In genomic region chr3:123377173-123377740, GRCh38 we compare ENCODE assay signal across 28 cellular contexts.
DNase-seq lines count a peak whose midpoint lies in the region; ATAC-seq and TF ChIP-seq lines count a peak whose summit lies in the region.
"Had no signal": no experiment of that assay in that cellular context is flagged by ENCODE, and none has a peak within 500 bp of the region (broad histone marks: within the 10 kb centered on the region; RNA-seq: fewer than 3 reads in every experiment).

No MANE protein-coding gene starts in this region.

- H3K27me3 ChIP-seq in sigmoid colon (no peaks in the 10 kb centered on the region), WERI-Rb-1 (ENCODE audit: insufficient read depth, low read depth, severe bottlenecking) (no peaks in the 10 kb centered on the region)
- H3K27me3 ChIP-seq: BE2C, body of pancreas, transverse colon had no signal

- TF ChIP-seq EP300 in sigmoid colon (IDR thresholded peaks at IDR 0.05) = no peak

- H3K9me3 Mint-ChIP-seq in CD14-positive monocyte = no peaks in the 10 kb centered on the region
- H3K9me3 Mint-ChIP-seq: activated CD4-positive, alpha-beta memory T cell treated with anti-CD3 and anti-CD28 coated beads, Interleukin-2, amount 10 ng/mL, durations not matched to agents 7 days and 5 days; activated naive CD4-positive, alpha-beta T cell treated with anti-CD3 and anti-CD28 coated beads for 36 hours; activated T-helper 1 cell treated with anti-CD3 and anti-CD28 coated beads, Interleukin-12 subunit alpha, Interleukin-12 subunit beta, Interleukin-2, Interleukin-4 antibody, amounts not matched to agents 30 ng/mL and 10 ng/mL and 1 ng/mL, durations not matched to agents 14 hours and 24 hours and 36 hours; naive thymus-derived CD8-positive, alpha-beta T cell; stimulated activated naive CD8-positive, alpha-beta T cell treated with anti-CD3 and anti-CD28 coated beads, Interleukin-15, Interleukin-2, amounts not matched to agents 100 ng/mL and 50 ng/mL, for 24 hours had no signal

- no peak for TF ChIP-seq POLR2A in sigmoid colon (IDR thresholded peaks at IDR 0.05)

- H3K4me1 Mint-ChIP-seq in CD14-positive monocyte = no peaks in the 10 kb centered on the region
- H3K4me1 Mint-ChIP-seq: activated CD4-positive, alpha-beta memory T cell treated with anti-CD3 and anti-CD28 coated beads, Interleukin-2, amount 10 ng/mL, durations not matched to agents 7 days and 5 days; naive thymus-derived CD8-positive, alpha-beta T cell had no signal

- H3K27ac ChIP-seq in coronary artery (peak overlapping the region; percentile 40 to 71), sigmoid colon (peak overlapping the region; percentile 68 to 91 (median 82)), WERI-Rb-1 (no peak overlapping the region)
- H3K27ac ChIP-seq: body of pancreas, epithelial cell of prostate had no signal

- DNase-seq in CD14-positive monocyte (ENCODE audit: low spot score) = peak; percentile 20
- DNase-seq in coronary artery (ENCODE audit: low spot score) = peak; percentile 58
- DNase-seq in islet precursor cell = peak; percentile 25
- DNase-seq in sigmoid colon = peak; percentile 61
- no peak for DNase-seq in WERI-Rb-1
- no peak for DNase-seq in KG1 (lab: John Stamatoyannopoulos, UW)
- no peak for DNase-seq in activated CD8-positive, alpha-beta memory T cell treated with anti-CD3 and anti-CD28 coated beads, Interleukin-2, amount 50 U/mL, for 48 hours
- DNase-seq: ACHN; activated CD4-positive, alpha-beta memory T cell treated with anti-CD3 and anti-CD28 coated beads, Interleukin-2, amount 10 ng/mL, durations not matched to agents 7 days and 5 days; activated CD4-positive, alpha-beta T cell treated with anti-CD3 and anti-CD28 coated beads for 1 hour; activated CD8-positive, alpha-beta memory T cell treated with anti-CD3 and anti-CD28 coated beads, Interleukin-2, amount 50 U/mL, for 4 hours; activated naive CD4-positive, alpha-beta T cell treated with anti-CD3 and anti-CD28 coated beads for 36 hours; BE2C; body of pancreas; DMS53; glutamatergic neuron; H7; NCI-H2081; NCI-H526; retina; SHP77 treated with DMSO at 0.1 percent for 48 hours; stimulated activated CD8-positive, alpha-beta memory T cell treated with anti-CD3 and anti-CD28 coated beads, Interleukin-4, amount 100 ng/mL, for 48 hours; transverse colon had no signal

- H3K36me3 ChIP-seq in sigmoid colon (no peaks in the 10 kb centered on the region), WERI-Rb-1 (no peaks in the 10 kb centered on the region)
- H3K36me3 ChIP-seq: BE2C, transverse colon had no signal

- H3K4me3 ChIP-seq in coronary artery = no peak overlapping the region
- H3K4me3 ChIP-seq in sigmoid colon = no peak overlapping the region
- no peak overlapping the region for H3K4me3 ChIP-seq in WERI-Rb-1 (ENCODE audit: low read depth, low read length)
- H3K4me3 ChIP-seq: body of pancreas, transverse colon had no signal

- intact Hi-C loops in CD14-positive monocyte (cut with micrococcal nuclease) (no loop called here), sigmoid colon (cut with DNase I) (no loop called here)

- peaks cover 0 to 92% (median 87%) of the 10 kb centered on the region in 4 donors for H3K4me1 ChIP-seq in sigmoid colon
- H3K4me1 ChIP-seq: BE2C had no signal

- WGBS in sigmoid colon, 2 donors = 77 to 79% methylated on average over 3 of the region's 3 CpGs

- H3K9me3 ChIP-seq in sigmoid colon = no peaks in the 10 kb centered on the region
- H3K9me3 ChIP-seq in WERI-Rb-1 (ENCODE audit: severe bottlenecking) = no peaks in the 10 kb centered on the region
- H3K9me3 ChIP-seq: BE2C, body of pancreas, transverse colon had no signal

- no peaks in the 10 kb centered on the region for H3K36me3 Mint-ChIP-seq in CD14-positive monocyte
- H3K36me3 Mint-ChIP-seq: naive thymus-derived CD8-positive, alpha-beta T cell had no signal

- no peak overlapping the region for H3K4me3 Mint-ChIP-seq in CD14-positive monocyte
- H3K4me3 Mint-ChIP-seq: activated CD4-positive, alpha-beta memory T cell treated with anti-CD3 and anti-CD28 coated beads, Interleukin-2, amount 10 ng/mL, durations not matched to agents 7 days and 5 days; activated naive CD4-positive, alpha-beta T cell treated with anti-CD3 and anti-CD28 coated beads for 36 hours; activated T-helper 1 cell treated with anti-CD3 and anti-CD28 coated beads, Interleukin-12 subunit alpha, Interleukin-12 subunit beta, Interleukin-2, Interleukin-4 antibody, amounts not matched to agents 30 ng/mL and 10 ng/mL and 1 ng/mL, durations not matched to agents 14 hours and 24 hours and 36 hours; naive thymus-derived CD8-positive, alpha-beta T cell; stimulated activated naive CD8-positive, alpha-beta T cell treated with anti-CD3 and anti-CD28 coated beads, Interleukin-15, Interleukin-2, amounts not matched to agents 100 ng/mL and 50 ng/mL, for 24 hours had no signal

- no peak for ATAC-seq in GM18520 (IDR thresholded peaks at IDR 0.05; ENCODE audit: unreplicated experiment)
- ATAC-seq: body of pancreas; naive thymus-derived CD8-positive, alpha-beta T cell had no signal

- H3K27me3 Mint-ChIP-seq in CD14-positive monocyte (ENCODE audit: low read depth in 3 of 3) = peaks cover 0 to 10% (median 9%) of the 10 kb centered on the region in 3 donors
- H3K27me3 Mint-ChIP-seq: activated CD4-positive, alpha-beta memory T cell treated with anti-CD3 and anti-CD28 coated beads, Interleukin-2, amount 10 ng/mL, durations not matched to agents 7 days and 5 days; stimulated activated naive CD8-positive, alpha-beta T cell treated with anti-CD3 and anti-CD28 coated beads, Interleukin-15, Interleukin-2, amounts not matched to agents 100 ng/mL and 50 ng/mL, for 24 hours had no signal

- no peak overlapping the region for H3K27ac Mint-ChIP-seq in CD14-positive monocyte
- H3K27ac Mint-ChIP-seq: activated CD4-positive, alpha-beta memory T cell treated with anti-CD3 and anti-CD28 coated beads, Interleukin-2, amount 10 ng/mL, durations not matched to agents 7 days and 5 days; activated naive CD4-positive, alpha-beta T cell treated with anti-CD3 and anti-CD28 coated beads for 36 hours; activated T-helper 1 cell treated with anti-CD3 and anti-CD28 coated beads, Interleukin-12 subunit alpha, Interleukin-12 subunit beta, Interleukin-2, Interleukin-4 antibody, amounts not matched to agents 30 ng/mL and 10 ng/mL and 1 ng/mL, durations not matched to agents 14 hours and 24 hours and 36 hours; naive thymus-derived CD8-positive, alpha-beta T cell; stimulated activated naive CD8-positive, alpha-beta T cell treated with anti-CD3 and anti-CD28 coated beads, Interleukin-15, Interleukin-2, amounts not matched to agents 100 ng/mL and 50 ng/mL, for 24 hours had no signal

- TF ChIP-seq CTCF in CD14-positive monocyte (IDR thresholded peaks at IDR 0.05) (no peak), coronary artery (IDR thresholded peaks at IDR 0.05) (no peak), sigmoid colon (IDR thresholded peaks at IDR 0.05) (no peak), WERI-Rb-1 (IDR thresholded peaks at IDR 0.05; ENCODE audit: low read depth, low read length) (no peak)

Comparison
In these comparisons a context has a peak if more than half of its experiments do, and no peak if none do; other contexts are left out.
1. DNase-seq: peak in CD14-positive monocyte (single experiment), coronary artery (single experiment), islet precursor cell (single experiment) and sigmoid colon (single experiment); none in WERI-Rb-1 (single experiment), KG1 (single experiment) and activated CD8-positive, alpha-beta memory T cell treated with anti-CD3 and anti-CD28 coated beads, Interleukin-2, amount 50 U/mL, for 48 hours (single experiment).